ENCODE assay signal across 29 cellular contexts in the genomic region with DNA sequence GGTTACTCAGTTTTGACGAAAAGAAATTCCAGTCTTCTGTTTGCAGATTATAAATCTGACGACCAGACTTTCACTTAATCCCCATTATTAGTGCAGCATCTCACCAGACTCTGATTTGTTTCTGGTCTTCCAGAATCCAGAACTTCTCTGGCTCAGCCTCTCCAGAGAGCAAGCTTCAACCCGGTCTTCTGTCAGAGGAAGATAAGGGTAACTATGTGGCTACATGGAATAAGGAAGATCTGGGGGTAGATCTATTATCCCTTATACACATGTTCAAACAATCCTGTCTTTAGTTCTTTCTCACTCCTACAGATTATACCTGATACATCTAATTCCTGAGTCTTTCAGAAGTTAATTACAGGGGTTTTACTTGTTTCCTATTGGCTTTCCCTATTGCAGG.
"Had no signal": no experiment of that assay in that cellular context is flagged by ENCODE, and none has a peak within 500 bp of the region (broad histone marks: within the 10 kb centered on the region; RNA-seq: fewer than 3 reads in every experiment).

No MANE protein-coding gene starts in this region.

- H3K27ac ChIP-seq: brain microvascular endothelial cell, esophagus muscularis mucosa, WERI-Rb-1 had no signal

- H3K27ac Mint-ChIP-seq: activated B cell treated with CpG ODN at 0.5 μM for 24 hours; activated naive CD4-positive, alpha-beta T cell treated with anti-CD3 and anti-CD28 coated beads, Interleukin-2, amount 10 ng/mL, durations not matched to agents 7 days and 5 days; activated naive CD4-positive, alpha-beta T cell treated with anti-CD3 and anti-CD28 coated beads, Interleukin-2, amount 50 U/mL, for 72 hours; activated naive CD8-positive, alpha-beta T cell treated with anti-CD3 and anti-CD28 coated beads, Interleukin-2, amount 10 ng/mL, durations not matched to agents 7 days and 5 days; activated T-cell treated with anti-CD3 and anti-CD28 coated beads, Interleukin-2, amount 50 U/mL, for 24 hours; activated T-cell treated with anti-CD3 and anti-CD28 coated beads, Interleukin-2, amount 50 U/mL, for 72 hours; T-helper 17 cell; T-helper 2 cell treated with Interferon-gamma antibody and Interleukin-4, amounts not matched to agents 5 μg/mL and 100 μg/mL, for 36 hours had no signal

- DNase-seq: activated B cell treated with CpG ODN at 0.5 μM for 24 hours; activated CD4-positive, alpha-beta T cell treated with anti-CD3 and anti-CD28 coated beads for 48 hours; activated CD4-positive, alpha-beta T cell treated with anti-CD3 and anti-CD28 coated beads, Interleukin-2, amount 50 U/mL, for 1 hour; activated CD4-positive, alpha-beta T cell treated with anti-CD3 and anti-CD28 coated beads, Interleukin-2, amount 50 U/mL, for 48 hours; activated CD8-positive, alpha-beta memory T cell treated with anti-CD3 and anti-CD28 coated beads, Interleukin-2, amount 50 U/mL, for 48 hours; activated gamma-delta T cell; activated naive CD4-positive, alpha-beta T cell; activated naive CD4-positive, alpha-beta T cell treated with anti-CD3 and anti-CD28 coated beads, Interleukin-2, amount 10 ng/mL, durations not matched to agents 7 days and 5 days; activated naive CD8-positive, alpha-beta T cell treated with anti-CD3 and anti-CD28 coated beads, Interleukin-2, amount 10 ng/mL, durations not matched to agents 7 days and 5 days; activated T-cell treated with anti-CD3 and anti-CD28 coated beads for 4 hours; activated T-cell treated with anti-CD3 and anti-CD28 coated beads, Interleukin-2, amount 50 U/mL, for 24 hours; activated T-cell treated with anti-CD3 and anti-CD28 coated beads, Interleukin-2, amount 50 U/mL, for 72 hours; amniotic stem cell; anterior cingulate cortex; brain microvascular endothelial cell; caudate nucleus; cortex of kidney; dermis blood vessel endothelial cell; effector CD4-positive, alpha-beta T cell; effector memory CD8-positive, alpha-beta T cell; foreskin melanocyte; head of caudate nucleus; T-helper 1 cell; T-helper 17 cell; T1000; WERI-Rb-1 had no signal

- H3K9me3 ChIP-seq: esophagus muscularis mucosa had no signal

- H3K36me3 Mint-ChIP-seq: activated naive CD4-positive, alpha-beta T cell treated with anti-CD3 and anti-CD28 coated beads, Interleukin-2, amount 50 U/mL, for 72 hours had no signal

- H3K27me3 ChIP-seq: brain microvascular endothelial cell, esophagus muscularis mucosa had no signal

- H3K9me3 Mint-ChIP-seq: activated B cell treated with CpG ODN at 0.5 μM for 24 hours; activated naive CD4-positive, alpha-beta T cell treated with anti-CD3 and anti-CD28 coated beads, Interleukin-2, amount 10 ng/mL, durations not matched to agents 7 days and 5 days; activated naive CD4-positive, alpha-beta T cell treated with anti-CD3 and anti-CD28 coated beads, Interleukin-2, amount 50 U/mL, for 72 hours; activated naive CD8-positive, alpha-beta T cell treated with anti-CD3 and anti-CD28 coated beads, Interleukin-2, amount 10 ng/mL, durations not matched to agents 7 days and 5 days; activated T-cell treated with anti-CD3 and anti-CD28 coated beads, Interleukin-2, amount 50 U/mL, for 24 hours; activated T-cell treated with anti-CD3 and anti-CD28 coated beads, Interleukin-2, amount 50 U/mL, for 72 hours; effector memory CD8-positive, alpha-beta T cell; T-helper 2 cell treated with Interferon-gamma antibody and Interleukin-4, amounts not matched to agents 5 μg/mL and 100 μg/mL, for 36 hours had no signal

- H3K4me1 ChIP-seq: esophagus muscularis mucosa had no signal

- H3K4me3 Mint-ChIP-seq: activated B cell treated with CpG ODN at 0.5 μM for 24 hours; activated naive CD4-positive, alpha-beta T cell treated with anti-CD3 and anti-CD28 coated beads, Interleukin-2, amount 10 ng/mL, durations not matched to agents 7 days and 5 days; activated naive CD8-positive, alpha-beta T cell treated with anti-CD3 and anti-CD28 coated beads, Interleukin-2, amount 10 ng/mL, durations not matched to agents 7 days and 5 days; activated T-cell treated with anti-CD3 and anti-CD28 coated beads, Interleukin-2, amount 50 U/mL, for 24 hours; activated T-cell treated with anti-CD3 and anti-CD28 coated beads, Interleukin-2, amount 50 U/mL, for 72 hours; effector memory CD8-positive, alpha-beta T cell; T-helper 17 cell; T-helper 2 cell treated with Interferon-gamma antibody and Interleukin-4, amounts not matched to agents 5 μg/mL and 100 μg/mL, for 36 hours had no signal

- H3K4me3 ChIP-seq: esophagus muscularis mucosa had no signal

- H3K4me1 Mint-ChIP-seq: activated B cell treated with CpG ODN at 0.5 μM for 24 hours had no signal

- H3K27me3 Mint-ChIP-seq: activated B cell treated with CpG ODN at 0.5 μM for 24 hours; activated naive CD4-positive, alpha-beta T cell treated with anti-CD3 and anti-CD28 coated beads, Interleukin-2, amount 10 ng/mL, durations not matched to agents 7 days and 5 days; activated naive CD8-positive, alpha-beta T cell treated with anti-CD3 and anti-CD28 coated beads, Interleukin-2, amount 10 ng/mL, durations not matched to agents 7 days and 5 days; activated T-cell treated with anti-CD3 and anti-CD28 coated beads, Interleukin-2, amount 50 U/mL, for 24 hours; effector memory CD8-positive, alpha-beta T cell; T-helper 17 cell had no signal
